ENCODE assay signal across 13 cellular contexts in genomic region chr2:41870948-41871522, GRCh38.
DNase-seq lines count a peak whose midpoint lies in the region; ATAC-seq, FAIRE-seq and TF ChIP-seq lines count a peak whose summit lies in the region.
"Had no signal": no experiment of that assay in that cellular context is flagged by ENCODE, and none has a peak within 500 bp of the region (broad histone marks: within the 10 kb centered on the region; RNA-seq: fewer than 3 reads in every experiment).

No MANE protein-coding gene starts in this region.

- no peaks in the 10 kb centered on the region for H3K9me3 Mint-ChIP-seq in MCF 10A (ENCODE audit: unreplicated experiment)
- no peaks in the 10 kb centered on the region for H3K9me3 Mint-ChIP-seq in activated CD4-positive, alpha-beta T cell treated with anti-CD3 and anti-CD28 coated beads for 36 hours (ENCODE audit: low read depth)

- no peaks in the 10 kb centered on the region for H3K36me3 Mint-ChIP-seq in MCF 10A (ENCODE audit: insufficient read depth, unreplicated experiment)
- no peaks in the 10 kb centered on the region for H3K36me3 Mint-ChIP-seq in activated CD4-positive, alpha-beta T cell treated with anti-CD3 and anti-CD28 coated beads for 36 hours (ENCODE audit: low read depth)

- H3K27ac ChIP-seq in H1 (ENCODE audit: low read depth, low read length): no peak overlapping the region
- H3K27ac ChIP-seq in aorta (ENCODE audit: low read depth in 1 of 2, low read length in 2 of 2): no peak overlapping the region
- H3K27ac ChIP-seq: esophagus squamous epithelium had no signal

- H3K4me1 ChIP-seq in H1 (replicated peaks in 1 of 4; ENCODE audit: control insufficient read depth in 3 of 4, insufficient read depth in 4 of 4, low read length in 3 of 4) (peaks cover 0 to 9% (median 1%) of the 10 kb centered on the region in 4 experiments; a peak in 1 of 7 replicates), aorta (ENCODE audit: control insufficient read depth in 1 of 2, insufficient read depth in 2 of 2, low read length in 2 of 2) (no peaks in the 10 kb centered on the region)

- peak; percentile 53 to 69 for TF ChIP-seq RAD21 in H1 (IDR thresholded peaks at IDR 0.05 in 1 of 2, conservative IDR thresholded peaks at IDR 0.05 in 1 of 2; ENCODE audit: low read depth in 2 of 2, low read length in 2 of 2)

- TF ChIP-seq CTCF in H1 (IDR thresholded peaks at IDR 0.05; ENCODE audit: control extremely low read depth in 1 of 3, insufficient read depth in 1 of 3, low read depth in 1 of 3, low read length in 3 of 3) (peak; percentile 59 to 69 (median 60)), MCF 10A (IDR thresholded peaks at IDR 0.05; ENCODE audit: unreplicated experiment) (no peak)

- peak overlapping the region; percentile 76 for H2BK120ac ChIP-seq in H1 (replicated peaks; ENCODE audit: low read depth, low read length)

- H3K56ac ChIP-seq in H1 (replicated peaks; ENCODE audit: insufficient read length, low read depth, low read length): no peak overlapping the region

- no peak overlapping the region for H2AK5ac ChIP-seq in H1 (ENCODE audit: low read depth, low read length)

- H4K20me1 ChIP-seq in H1 (replicated peaks in 1 of 2; ENCODE audit: control insufficient read depth in 1 of 2, insufficient read depth in 2 of 2, low read length in 2 of 2): no peaks in the 10 kb centered on the region

- no peaks in the 10 kb centered on the region for H3K23me2 ChIP-seq in H1 (ENCODE audit: low read depth, low read length)

- BruUV-seq in MCF 10A (replicated peaks; lab: Mats Ljungman, UMichigan): no TSS peak

- H3K18ac ChIP-seq in H1 (ENCODE audit: extremely low read depth, low read length): peak overlapping the region; percentile 2; the same call in 1 of the 2 replicates

- H3K23ac ChIP-seq in H1 (ENCODE audit: insufficient read length): no peak overlapping the region

- H3K27me3 ChIP-seq in H1 (replicated peaks in 1 of 4; ENCODE audit: control insufficient read depth in 3 of 4, extremely low read depth in 1 of 4, insufficient read depth in 3 of 4, low read length in 3 of 4): no peaks in the 10 kb centered on the region
- no peaks in the 10 kb centered on the region for H3K27me3 ChIP-seq in aorta (ENCODE audit: control insufficient read depth in 1 of 2, insufficient read depth in 2 of 2, low read length in 1 of 2)

- no peaks in the 10 kb centered on the region for H3K79me1 ChIP-seq in H1 (ENCODE audit: low read depth, low read length)

- H3K9ac ChIP-seq in H1 (replicated peaks in 1 of 4; ENCODE audit: extremely low read depth in 1 of 4, low read depth in 3 of 4, low read length in 3 of 4): no peak overlapping the region

- H2BK15ac ChIP-seq in H1 (ENCODE audit: low read length): no peak overlapping the region

- H3K27me3 Mint-ChIP-seq in MCF 10A (ENCODE audit: insufficient read depth, unreplicated experiment): no peaks in the 10 kb centered on the region
- H3K27me3 Mint-ChIP-seq in activated CD4-positive, alpha-beta T cell treated with anti-CD3 and anti-CD28 coated beads for 36 hours: peaks cover 9% of the 10 kb centered on the region

- H3K79me2 ChIP-seq in H1 (ENCODE audit: control insufficient read depth in 1 of 2, insufficient read depth in 2 of 2, low read length in 2 of 2): no peaks in the 10 kb centered on the region

- 71% methylated on average over 9 of the region's 9 CpGs; no CpG with 5 or more reads in 1 of the 2 experiments for WGBS in H1 (ENCODE audit: extremely low coverage in 1 of 2, insufficient coverage in 1 of 2, insufficient read length in 1 of 2, insufficient replicate concordance in 2 of 2, low coverage in 1 of 2, low lambda C conversion rate in 2 of 2, missing lambda C conversion rate in 1 of 2), 2 experiments
- 39 to 45% methylated on average over 9 of the region's 9 CpGs for WGBS in aorta, 2 donors

- H3K27ac Mint-ChIP-seq in MCF 10A (ENCODE audit: low read depth, unreplicated experiment): no peak overlapping the region
- H3K27ac Mint-ChIP-seq in activated CD4-positive, alpha-beta T cell treated with anti-CD3 and anti-CD28 coated beads for 36 hours: no peak overlapping the region

- no peak for FAIRE-seq in H1 (lab: Jason Lieb, UNC)

- no peaks in the 10 kb centered on the region for H3K4me1 Mint-ChIP-seq in MCF 10A (ENCODE audit: insufficient read depth, unreplicated experiment)
- H3K4me1 Mint-ChIP-seq in activated CD4-positive, alpha-beta T cell treated with anti-CD3 and anti-CD28 coated beads for 36 hours: peaks cover 6% of the 10 kb centered on the region

- intact Hi-C loops in Right ventricle myocardium inferior (cut with DNase I): loop anchor here (5.0 kb wide), 2 partner anchors 61 to 76 kb away; no protein-coding TSS in a partner anchor
- intact Hi-C loops in cardiac septum (cut with DNase I): loop anchor here (5.0 kb wide), 2 partner anchors 51 to 86 kb away; no protein-coding TSS in a partner anchor
- intact Hi-C loops in aorta (cut with DNase I): loop anchor here (2.0 to 5.0 kb wide), 2 partner anchors 96 to 216 kb away; no protein-coding TSS in a partner anchor
- intact Hi-C loops in MCF 10A (cut with micrococcal nuclease): no loop called here
- intact Hi-C loops in activated CD4-positive, alpha-beta T cell treated with anti-CD3 and anti-CD28 coated beads for 36 hours (cut with DNase I, micrococcal nuclease): no loop called here

- H3K4me3 Mint-ChIP-seq in MCF 10A (ENCODE audit: unreplicated experiment): no peak overlapping the region
- H3K4me3 Mint-ChIP-seq in activated CD4-positive, alpha-beta T cell treated with anti-CD3 and anti-CD28 coated beads for 36 hours: no peak overlapping the region

- H2AFZ ChIP-seq in H1 (ENCODE audit: low read length): peak overlapping the region; percentile 54; the same call in 1 of the 2 replicates

- peak overlapping the region; percentile 90 for H4K91ac ChIP-seq in H1 (replicated peaks; ENCODE audit: insufficient read length, low read length)

- TF ChIP-seq POLR2A in H1 (IDR thresholded peaks at IDR 0.05; ENCODE audit: control extremely low read depth in 1 of 2, low read depth in 2 of 2, low read length in 2 of 2): no peak

- peak overlapping the region; percentile 96 for H2BK20ac ChIP-seq in H1 (ENCODE audit: low read length)

- no peak for DNase-seq in Right ventricle myocardium inferior (ENCODE audit: missing footprints)
- no peak for DNase-seq in cardiac septum (ENCODE audit: low spot score)
- DNase-seq in H1 (ENCODE audit: low read depth in 1 of 2, low spot score in 2 of 2): peak; percentile 17 to 59
- DNase-seq in left kidney (ENCODE audit: low read depth, low spot score): peak; percentile 83
- DNase-seq in aorta: peak in 1 of 2 donors; percentile 80
- no peak for DNase-seq in MCF 10A (ENCODE audit: unreplicated experiment)
- DNase-seq in activated CD4-positive, alpha-beta T cell treated with anti-CD3 and anti-CD28 coated beads for 36 hours: no peak
- no peak for DNase-seq in cerebellum (ENCODE audit: low spot score)
- DNase-seq: activated CD8-positive, alpha-beta memory T cell treated with anti-CD3 and anti-CD28 coated beads, Interleukin-2, amount 50 U/mL, for 4 hours; amniotic stem cell; esophagus squamous epithelium; mammary epithelial cell; NCI-H526 treated with DMSO at 0.1 percent for 48 hours had no signal

- H3K9me3 ChIP-seq in H1 (ENCODE audit: insufficient read depth in 2 of 2, low read depth in 1 of 2, low read length in 1 of 2): no peaks in the 10 kb centered on the region
- H3K9me3 ChIP-seq in aorta (ENCODE audit: control insufficient read depth, low read length): no peaks in the 10 kb centered on the region
- H3K9me3 ChIP-seq: esophagus squamous epithelium had no signal

- no peak overlapping the region for H3K4me3 ChIP-seq in H1 (ENCODE audit: extremely low read depth in 1 of 4, insufficient read depth in 2 of 4, low read depth in 3 of 4, low read length in 4 of 4)
- H3K4me3 ChIP-seq in aorta (ENCODE audit: low read length in 2 of 2): no peak overlapping the region
- H3K4me3 ChIP-seq: esophagus squamous epithelium had no signal

- peak overlapping the region; percentile 34 for H4K5ac ChIP-seq in H1 (ENCODE audit: insufficient read length, low read depth, low read length)

- H3K36me3 ChIP-seq in H1 (ENCODE audit: control insufficient read depth in 2 of 4, insufficient read depth in 4 of 4, low read length in 3 of 4): no peaks in the 10 kb centered on the region
- no peaks in the 10 kb centered on the region for H3K36me3 ChIP-seq in aorta (ENCODE audit: control insufficient read depth in 1 of 2, insufficient read depth in 2 of 2, low read length in 1 of 2)
- H3K36me3 ChIP-seq: esophagus squamous epithelium had no signal

- peak overlapping the region; percentile 64 for H3K4ac ChIP-seq in H1 (replicated peaks; ENCODE audit: insufficient read length, low read depth, low read length)

- H4K8ac ChIP-seq in H1 (ENCODE audit: extremely low read depth, insufficient read depth, low read length): no peak overlapping the region; the same call in 1 of the 2 replicates

- ATAC-seq in Right ventricle myocardium inferior (peak; percentile 60), aorta (ENCODE audit: low FRiP score) (peak; percentile 48)
- no peak for ATAC-seq in activated CD4-positive, alpha-beta T cell treated with anti-CD3 and anti-CD28 coated beads for 36 hours

- CTCF ChIA-PET in H1 (lab: Charles Lee; ENCODE audit: partially characterized antibody): interaction anchor here (0.6 to 20.1 kb wide), 37 partner anchors 8 to 471 kb away, joined by 3 to 890 read pairs (median 8); partner anchors contain the start of gene PKDCC
- CTCF ChIA-PET in MCF 10A (lab: Yijun Ruan, JAX): interaction anchor here (0.6 to 16.9 kb wide), 32 partner anchors 9 to 458 kb away, joined by 3 to 612 read pairs (median 5); no protein-coding TSS in a partner anchor
- CTCF ChIA-PET in activated CD4-positive, alpha-beta T cell treated with anti-CD3 and anti-CD28 coated beads for 36 hours (lab: Charles Lee): interaction anchor here (0.9 to 14.2 kb wide), 13 partner anchors 10 to 371 kb away, joined by 3 to 304 read pairs (median 7); no protein-coding TSS in a partner anchor

- H3K4me2 ChIP-seq in H1 (ENCODE audit: insufficient read depth in 1 of 2, low read depth in 2 of 2, low read length in 2 of 2): no peak overlapping the region; a peak in 1 of 4 replicates

- POLR2A ChIA-PET in H1 (lab: Charles Lee; ENCODE audit: partially characterized antibody) (interaction anchor here (1.1 to 1.6 kb wide), 4 partner anchors 161 to 191 kb away, joined by 3 to 6 read pairs (median 4); partner anchors contain the start of gene PKDCC), MCF 10A (lab: Yijun Ruan, JAX) (interaction anchor here (1.5 kb wide), 1 partner anchor 220 kb away, joined by 4 read pairs; no protein-coding TSS in a partner anchor)
- POLR2A ChIA-PET in activated CD4-positive, alpha-beta T cell treated with anti-CD3 and anti-CD28 coated beads for 36 hours (lab: Charles Lee): no interaction called here

- peak overlapping the region; percentile 92; the same call in 1 of the 2 replicates for H2BK12ac ChIP-seq in H1 (ENCODE audit: low read depth, low read length)

- peak overlapping the region; percentile 56; the same call in 1 of the 2 replicates for H2BK5ac ChIP-seq in H1 (ENCODE audit: low read depth, low read length)

- TF ChIP-seq EP300 in H1 (IDR thresholded peaks at IDR 0.05; ENCODE audit: borderline replicate concordance in 1 of 2, low read depth in 2 of 2, low read length in 2 of 2): no peak

- H3K14ac ChIP-seq in H1 (ENCODE audit: insufficient read length): no peak overlapping the region

Comparison
In these comparisons a context has a peak if more than half of its experiments do, and no peak if none do; other contexts are left out.
1. DNase-seq: peak in H1 (2 of 2) and left kidney (single experiment); none in Right ventricle myocardium inferior (single experiment), cardiac septum (single experiment), MCF 10A (single experiment), activated CD4-positive, alpha-beta T cell treated with anti-CD3 and anti-CD28 coated beads for 36 hours (single experiment) and cerebellum (single experiment).
2. intact Hi-C loops: an anchor here in Right ventricle myocardium inferior (5.0 kb wide), cardiac septum (5.0 kb wide) and aorta (2.0 to 5.0 kb wide); none called in MCF 10A and activated CD4-positive, alpha-beta T cell treated with anti-CD3 and anti-CD28 coated beads for 36 hours.